ENCODE assay signal across 13 cellular contexts in the genomic region with DNA sequence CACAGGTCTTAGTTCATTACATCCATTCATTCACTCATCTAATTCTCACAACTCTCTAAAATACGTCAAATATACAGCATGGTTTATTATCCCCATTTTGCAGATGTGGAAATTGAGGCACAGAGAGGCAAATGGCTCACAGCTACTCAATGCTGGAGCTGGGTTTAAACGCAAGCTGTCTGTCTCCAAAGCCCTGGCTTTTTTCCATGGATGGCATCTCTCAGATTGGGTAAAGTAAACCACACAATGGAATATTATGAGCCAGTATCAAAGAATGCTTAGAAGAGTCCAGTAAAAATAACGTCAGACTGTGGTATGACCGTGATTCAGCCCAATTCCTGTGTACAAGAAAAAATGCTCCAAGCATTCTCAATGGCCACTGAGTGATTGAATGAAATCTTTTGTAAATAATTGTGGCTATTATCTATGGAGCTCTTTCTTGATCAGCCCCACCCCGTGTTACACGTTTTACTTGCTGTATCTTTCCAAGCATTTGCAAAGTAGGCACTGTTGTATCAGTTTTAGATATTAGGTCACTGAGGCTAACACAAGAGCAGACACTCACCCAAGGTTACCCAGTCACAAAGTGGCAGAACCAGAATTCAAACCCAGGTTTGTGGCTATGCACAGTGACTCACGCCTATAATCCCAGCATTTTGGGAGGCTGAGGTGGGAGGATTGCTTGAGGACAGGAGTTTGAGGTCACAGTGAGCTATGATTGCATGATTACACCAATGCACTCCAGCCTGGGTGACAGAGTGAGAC. TPM values are rescaled to one million over a fixed set of nuclear protein-coding genes. Genes with fewer than 3 reads are reported as not detected.
DNase-seq lines count a peak whose midpoint lies in the region; ATAC-seq and TF ChIP-seq lines count a peak whose summit lies in the region.
"Had no signal": no experiment of that assay in that cellular context is flagged by ENCODE, and none has a peak within 500 bp of the region (broad histone marks: within the 10 kb centered on the region; RNA-seq: fewer than 3 reads in every experiment).

No MANE protein-coding gene starts in this region.

- H3K27me3 ChIP-seq in mammary epithelial cell (ENCODE audit: insufficient read depth, low read length) = no peaks in the 10 kb centered on the region

- no peaks in the 10 kb centered on the region for H3K9me3 ChIP-seq in mammary epithelial cell (replicated peaks; ENCODE audit: insufficient read depth, low read length)

- dilution Hi-C loops in mammary epithelial cell (cut with HindIII; ENCODE audit: low sequenced_read_pairs) = no loop called here

- in situ Hi-C loops in mammary epithelial cell (cut with MboI; ENCODE audit: low sequenced_read_pairs in 2 of 2) = no loop called here

- H3K36me3 ChIP-seq in mammary epithelial cell (ENCODE audit: insufficient read depth, low read length) = peaks cover 6% of the 10 kb centered on the region

- no peak for TF ChIP-seq CTCF in mammary epithelial cell (conservative IDR thresholded peaks at IDR 0.05 in 1 of 2, IDR thresholded peaks at IDR 0.05 in 1 of 2; ENCODE audit: extremely low read depth in 1 of 2, insufficient read depth in 1 of 2, low read depth in 1 of 2, low read length in 2 of 2)

- no peak for ATAC-seq in HG03354 (IDR thresholded peaks at IDR 0.05; ENCODE audit: poor library complexity, severe bottlenecking, unreplicated experiment)
- no peak for ATAC-seq in HG02884 (IDR thresholded peaks at IDR 0.05; ENCODE audit: unreplicated experiment)
- no peak for ATAC-seq in GM21447 (IDR thresholded peaks at IDR 0.05; ENCODE audit: unreplicated experiment)

- H3K9ac ChIP-seq in mammary epithelial cell (ENCODE audit: insufficient read depth, low read length) = no peak overlapping the region

- peak overlapping the region; percentile 87 for H3K27ac ChIP-seq in mammary epithelial cell (ENCODE audit: insufficient read depth, low read depth, low read length)

- peaks cover 40% of the 10 kb centered on the region for H3K4me1 ChIP-seq in mammary epithelial cell (ENCODE audit: insufficient read depth, low read length)

- intact Hi-C loops in mammary epithelial cell (cut with micrococcal nuclease) = loop anchor here (2.0 kb wide), 1 partner anchor 228 kb away; no protein-coding TSS in a partner anchor

- H3K79me2 ChIP-seq in mammary epithelial cell (ENCODE audit: insufficient read depth, low read length) = peaks cover 35% of the 10 kb centered on the region

- WGBS in mammary epithelial cell (ENCODE audit: low coverage, missing lambda C conversion rate) = 1% methylated on average over 5 of the region's 7 CpGs

- no peaks in the 10 kb centered on the region for H4K20me1 ChIP-seq in mammary epithelial cell (ENCODE audit: insufficient read depth, low read length)

- CTCF ChIA-PET in mammary epithelial cell (lab: Charles Lee; ENCODE audit: low non-redundant PET) = interaction anchor here (0.6 to 0.7 kb wide), 2 partner anchors 117 to 251 kb away, joined by 3 to 4 read pairs; no protein-coding TSS in a partner anchor

- TSS peak; percentile 17 for BruUV-seq in mammary epithelial cell (replicated peaks; lab: Mats Ljungman, UMichigan)

- no peak overlapping the region for H3K4me2 ChIP-seq in mammary epithelial cell (ENCODE audit: insufficient read depth, low read depth, low read length)

- no peak overlapping the region for H3K4me3 ChIP-seq in mammary epithelial cell (replicated peaks in 1 of 3; ENCODE audit: insufficient read depth in 1 of 3, low read depth in 2 of 3, low read length in 3 of 3)

- DNase-seq in A172 (ENCODE audit: low spot score) = peak; percentile 99
- DNase-seq in HT1080 (ENCODE audit: low read depth) = peak; percentile 99
- DNase-seq in mammary epithelial cell = peak; percentile 98
- DNase-seq in iris pigment epithelial cell (ENCODE audit: low read depth) = peak; percentile 97
- no peak for DNase-seq in iPS-NIHi11 (ENCODE audit: low spot score)
- DNase-seq: AML-193; effector CD8-positive, alpha-beta T cell; NCI-H2107 had no signal

- H2AFZ ChIP-seq in mammary epithelial cell (ENCODE audit: low read depth, low read length) = no peak overlapping the region

RNA-seq across cellular contexts. Expression of a gene that starts 5.5 kb away (rescaled TPM):
- 0.03 and 0.31 TPM in 2 replicates for total RNA-seq in A172 (2014; rRNA removed; shearing (Covaris generic))
- total RNA-seq in HT1080 (2014; rRNA removed; shearing (Covaris generic)) = 4.0 and 6.4 TPM in 2 replicates
- 3.7 and 3.9 TPM in 2 replicates for polyA plus RNA-seq in HT1080 (2015; cell fraction: cytosol; rRNA removed)
- 7.6 and 9.1 TPM in 2 replicates for polyA plus RNA-seq in HT1080 (2015; cell fraction: nucleus; rRNA removed)
- total RNA-seq in mammary epithelial cell = 1 to 10 TPM; 3.3 to 4.4 TPM
- 1.3 TPM for polyA plus RNA-seq in mammary epithelial cell
- polyA minus RNA-seq in mammary epithelial cell = not detected
- total RNA-seq: mononuclear cell; T-helper 1 cell treated with Interleukin-12 subunit alpha and Interleukin-12 subunit beta and Interleukin-4 antibody, amounts not matched to agents 30 ng/mL and 1 ng/mL, for 36 hours had no signal

RNA-seq across cellular contexts. Expression of a gene that starts 46.3 kb away (rescaled TPM):
- 0.07 and 0.10 TPM in 2 replicates for total RNA-seq in A172 (2014; rRNA removed; shearing (Covaris generic))
- not detected in 2 replicates for total RNA-seq in HT1080 (2014; rRNA removed; shearing (Covaris generic))
- polyA plus RNA-seq in HT1080 (2015; cell fraction: cytosol; rRNA removed) = not detected in 2 replicates
- polyA plus RNA-seq in HT1080 (2015; cell fraction: nucleus; rRNA removed) = 0.12 TPM in 1 of 2 replicates, not detected in the other
- total RNA-seq in mammary epithelial cell = 1 to 10 TPM; 6.7 to 9.9 TPM
- polyA plus RNA-seq in mammary epithelial cell = 7.2 TPM
- 38.1 TPM for polyA minus RNA-seq in mammary epithelial cell
- total RNA-seq: mononuclear cell; T-helper 1 cell treated with Interleukin-12 subunit alpha and Interleukin-12 subunit beta and Interleukin-4 antibody, amounts not matched to agents 30 ng/mL and 1 ng/mL, for 36 hours had no signal

RNA-seq across cellular contexts. Expression of a gene that starts 47.0 kb away (rescaled TPM):
- 9.2 and 16.2 TPM in 2 replicates for total RNA-seq in A172 (2014; rRNA removed; shearing (Covaris generic))
- 8.0 and 13.0 TPM in 2 replicates for total RNA-seq in HT1080 (2014; rRNA removed; shearing (Covaris generic))
- 64.1 and 66.0 TPM in 2 replicates for polyA plus RNA-seq in HT1080 (2015; cell fraction: cytosol; rRNA removed)
- 47.8 and 49.8 TPM in 2 replicates for polyA plus RNA-seq in HT1080 (2015; cell fraction: nucleus; rRNA removed)
- 10 to 100 TPM in 1 of 2 donors, 1 to 10 TPM in 1; 8.8 to 45.1 TPM for total RNA-seq in mammary epithelial cell
- polyA plus RNA-seq in mammary epithelial cell = 25.8 TPM
- 58.1 TPM for polyA minus RNA-seq in mammary epithelial cell
